ENCODE assay signal across 8 cellular contexts in the genomic region with DNA sequence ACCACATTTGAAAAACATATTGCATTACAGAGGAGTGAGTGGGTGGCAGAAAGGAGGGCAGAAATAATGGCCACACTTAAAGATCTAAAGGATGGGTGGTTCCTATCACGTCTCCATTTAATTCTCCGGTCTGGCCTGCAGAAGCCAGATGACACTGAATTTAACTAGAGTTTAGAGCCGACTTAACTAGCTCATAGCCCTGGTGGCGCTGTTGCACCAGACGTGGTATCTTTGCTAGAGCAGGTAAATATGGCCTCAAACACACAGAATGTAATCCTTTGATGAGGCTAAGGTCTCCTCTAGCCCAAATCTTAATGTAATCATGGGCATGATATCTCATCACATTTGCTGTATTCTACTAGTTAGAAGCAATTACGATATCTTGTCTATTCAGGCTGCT. TPM values are rescaled to one million over a fixed set of nuclear protein-coding genes. Genes with fewer than 3 reads are reported as not detected.
A peak's percentile ranks its signal among the peaks of the same experiment; 100 is the strongest.
DNase-seq lines count a peak whose midpoint lies in the region; ATAC-seq and TF ChIP-seq lines count a peak whose summit lies in the region.

No MANE protein-coding gene starts in this region.

- no peak for ATAC-seq in GM18511 (IDR thresholded peaks at IDR 0.05; ENCODE audit: unreplicated experiment)

- no peak overlapping the region for H3K18ac ChIP-seq in neuronal stem cell (ENCODE audit: low read length)

- H2AK5ac ChIP-seq in neuronal stem cell (ENCODE audit: low read depth, low read length) = no peak overlapping the region

- H3K36me3 ChIP-seq in neuronal stem cell (replicated peaks in 1 of 2; ENCODE audit: control insufficient read depth in 2 of 2, insufficient read depth in 2 of 2, low read length in 2 of 2) (no peaks in the 10 kb centered on the region), sigmoid colon (no peaks in the 10 kb centered on the region)

- H3K79me1 ChIP-seq in neuronal stem cell (ENCODE audit: low read depth, low read length) = no peaks in the 10 kb centered on the region

- H2BK12ac ChIP-seq in neuronal stem cell (ENCODE audit: low read length) = no peak overlapping the region

- no peak overlapping the region for H3K23ac ChIP-seq in neuronal stem cell (ENCODE audit: low read depth, low read length, poor library complexity)

- H3K9ac ChIP-seq in neuronal stem cell (ENCODE audit: low read depth, low read length, poor library complexity) = no peak overlapping the region

- H3K4me1 ChIP-seq in neuronal stem cell (ENCODE audit: control insufficient read depth in 2 of 2, insufficient read depth in 1 of 2, low read depth in 1 of 2, low read length in 2 of 2) (no peaks in the 10 kb centered on the region), sigmoid colon (no peaks in the 10 kb centered on the region)

- H3K27ac ChIP-seq in neuronal stem cell (replicated peaks; ENCODE audit: low read length) (no peak overlapping the region), sigmoid colon (no peak overlapping the region)

- no peak overlapping the region for H2BK15ac ChIP-seq in neuronal stem cell (ENCODE audit: low read length)

- H3K14ac ChIP-seq in neuronal stem cell (ENCODE audit: low read length) = no peak overlapping the region

- DNase-seq in NCI-H524 (lab: John Stamatoyannopoulos, UW) (peak; percentile 38 to 78), NCI-H524 treated with DMSO at 0.1 percent for 48 hours (lab: John Stamatoyannopoulos, UW) (no peak), NCI-H1092 (lab: John Stamatoyannopoulos, UW) (peak; percentile 43), T follicular helper cell (ENCODE audit: low read depth) (peak; percentile 22), neuronal stem cell (ENCODE audit: low spot score) (peak; percentile 56), sigmoid colon (no peak)
- peak; percentile 17 for DNase-seq in effector CD4-positive, alpha-beta T cell

- no peak overlapping the region for H2BK5ac ChIP-seq in neuronal stem cell (ENCODE audit: low read length)

- H4K91ac ChIP-seq in neuronal stem cell (ENCODE audit: low read depth, low read length, poor library complexity) = no peak overlapping the region

- no peak overlapping the region for H2AFZ ChIP-seq in neuronal stem cell (ENCODE audit: low read length)

- intact Hi-C loops in sigmoid colon (cut with DNase I) = no loop called here

- H3K27me3 ChIP-seq in neuronal stem cell (ENCODE audit: control insufficient read depth in 3 of 3, insufficient read depth in 3 of 3, low read depth in 1 of 3, low read length in 3 of 3) (peaks cover 0 to 9% (median 0%) of the 10 kb centered on the region in 3 experiments), sigmoid colon (no peaks in the 10 kb centered on the region)

- TF ChIP-seq CTCF in sigmoid colon (IDR thresholded peaks at IDR 0.05) = peak in 1 of 4 experiments; percentile 5

- H3K4me3 ChIP-seq in neuronal stem cell (ENCODE audit: low read length in 2 of 2) = no peak overlapping the region
- no peak overlapping the region for H3K4me3 ChIP-seq in sigmoid colon

- no peak overlapping the region for H3K4me2 ChIP-seq in neuronal stem cell (ENCODE audit: insufficient read depth, low read length, poor library complexity, severe bottlenecking)

- no peak overlapping the region for H3K4ac ChIP-seq in neuronal stem cell (ENCODE audit: low read length)

- TF ChIP-seq EP300 in sigmoid colon (IDR thresholded peaks at IDR 0.05) = no peak

- no peaks in the 10 kb centered on the region for H3K9me3 ChIP-seq in neuronal stem cell (replicated peaks in 1 of 2; ENCODE audit: control insufficient read depth in 2 of 2, insufficient read depth in 1 of 2, low read depth in 1 of 2, low read length in 2 of 2)
- no peaks in the 10 kb centered on the region for H3K9me3 ChIP-seq in sigmoid colon

- no peak for TF ChIP-seq POLR2A in sigmoid colon (IDR thresholded peaks at IDR 0.05)

- WGBS in neuronal stem cell (ENCODE audit: extremely low coverage in 2 of 2, insufficient read length in 2 of 2, insufficient replicate concordance in 1 of 2), 2 donors = no CpG with 5 or more reads among the region's 6 CpGs
- WGBS in sigmoid colon, 2 donors = 24 to 52% methylated on average over 6 of the region's 6 CpGs

- H2BK120ac ChIP-seq in neuronal stem cell (ENCODE audit: low read depth, low read length) = no peak overlapping the region

- H4K8ac ChIP-seq in neuronal stem cell (ENCODE audit: low read depth, low read length) = no peak overlapping the region

RNA-seq across cellular contexts. Expression of a gene that starts 51.5 kb away (rescaled TPM):
- polyA plus RNA-seq in neuronal stem cell (2013, experiment 1 of 2) = 1.5 TPM
- 1.2 TPM for polyA plus RNA-seq in neuronal stem cell (2013, experiment 2 of 2)
- 10 to 100 TPM in 3 of 4 donors, 1 to 10 TPM in 1; 4.1 to 11.8 (median 11.4) TPM for total RNA-seq in sigmoid colon
- 10 to 100 TPM in 1 of 3 donors, not detected in 2; 12.9 TPM for polyA plus RNA-seq in sigmoid colon

Comparison
In these comparisons a context has a peak if more than half of its experiments do, and no peak if none do; other contexts are left out.
1. DNase-seq: peak in NCI-H524 (2 of 2), NCI-H1092 (single experiment), T follicular helper cell (single experiment), effector CD4-positive, alpha-beta T cell (single experiment) and neuronal stem cell (single experiment); none in NCI-H524 treated with DMSO at 0.1 percent for 48 hours (single experiment) and sigmoid colon (single experiment).